In genomic region chr7:102433319-102434038, GRCh38 we compare ENCODE assay signal across 8 cellular contexts. TPM values are rescaled to one million over a fixed set of nuclear protein-coding genes. Genes with fewer than 3 reads are reported as not detected.
A peak's percentile ranks its signal among the peaks of the same experiment; 100 is the strongest.
DNase-seq lines count a peak whose midpoint lies in the region; ATAC-seq lines count a peak whose summit lies in the region.

TSS of gene ORAI2 (plus strand) at chr7:102433575. CDS start at chr7:102438957, 5,382 bp downstream.

- peak within 1 kb of the TSS; percentile 95 for H4K8ac ChIP-seq in mesenchymal stem cell (ENCODE audit: low read length)

- H2AFZ ChIP-seq in mesenchymal stem cell (ENCODE audit: low read depth, low read length): peak within 1 kb of the TSS; percentile 85

- CTCF ChIA-PET in activated CD8-positive, alpha-beta memory T cell treated with anti-CD3 and anti-CD28 coated beads for 36 hours (lab: Charles Lee): interaction anchor here (0.6 to 2.9 kb wide), 6 partner anchors 8 to 32 kb away, joined by 3 to 14 read pairs (median 4); no protein-coding TSS in a partner anchor

- H2BK15ac ChIP-seq in mesenchymal stem cell (ENCODE audit: low read depth, poor library complexity, severe bottlenecking): peak within 1 kb of the TSS; percentile 98

- H3K14ac ChIP-seq in mesenchymal stem cell (ENCODE audit: low read length in 2 of 2): peak within 1 kb of the TSS in 1 of 2 experiments; percentile 97

- WGBS in mesenchymal stem cell: 1% methylated on average over 49 of the region's 83 CpGs

- no peaks in the 10 kb centered on the region for H3K27me3 ChIP-seq in effector memory CD4-positive, alpha-beta T cell (replicated peaks; ENCODE audit: control insufficient read depth, insufficient read depth, low read length, poor library complexity, severe bottlenecking)
- H3K27me3 ChIP-seq in mesenchymal stem cell (ENCODE audit: control insufficient read depth in 1 of 2, insufficient read depth in 1 of 2, low read length in 2 of 2): no peaks in the 10 kb centered on the region

- peaks cover 4% of the 10 kb centered on the region for H3K36me3 ChIP-seq in effector memory CD4-positive, alpha-beta T cell (ENCODE audit: control insufficient read depth, insufficient read depth, low read length)
- H3K36me3 ChIP-seq in mesenchymal stem cell (ENCODE audit: control insufficient read depth in 1 of 2, insufficient read depth in 2 of 2, low read depth in 1 of 2, low read length in 2 of 2): peaks cover 7 to 19% of the 10 kb centered on the region in 2 experiments

- DNase-seq in SIG-M5 treated with dmso at 0.1 percent for 504 hours (lab: John Stamatoyannopoulos, UW; ENCODE audit: unreplicated experiment): peak; percentile 57
- DNase-seq in SIG-M5 (lab: John Stamatoyannopoulos, UW): no peak
- DNase-seq in NCI-H69 (lab: John Stamatoyannopoulos, UW): peak; percentile 95
- peak; percentile 79 to 85 (median 83) for DNase-seq in effector memory CD4-positive, alpha-beta T cell
- DNase-seq in mesenchymal stem cell: peak; percentile 72
- peak; percentile 67 for DNase-seq in stimulated activated CD8-positive, alpha-beta memory T cell treated with anti-CD3 and anti-CD28 coated beads, Interleukin-12 subunit alpha, Interleukin-12 subunit beta, amount 100 ng/mL, for 24 hours (ENCODE audit: extremely low read depth)

- H4K91ac ChIP-seq in mesenchymal stem cell (ENCODE audit: low read length): peak within 1 kb of the TSS; percentile 99

- peak within 1 kb of the TSS; percentile 77 for H3K4me2 ChIP-seq in mesenchymal stem cell (ENCODE audit: low read length, poor library complexity, severe bottlenecking)

- H2AK5ac ChIP-seq in mesenchymal stem cell (ENCODE audit: low read length, severe bottlenecking): no peak within 1 kb of the TSS

- peaks cover 19% of the 10 kb centered on the region for H3K79me1 ChIP-seq in mesenchymal stem cell (replicated peaks; ENCODE audit: low read length, poor library complexity, severe bottlenecking)

- peak within 1 kb of the TSS; percentile 88 to 98 for H3K18ac ChIP-seq in mesenchymal stem cell (ENCODE audit: low read depth in 1 of 2, low read length in 2 of 2)

- peak within 1 kb of the TSS; percentile 90 for H2BK120ac ChIP-seq in mesenchymal stem cell (ENCODE audit: low read depth, low read length)

- H3K4me3 ChIP-seq in effector memory CD4-positive, alpha-beta T cell (ENCODE audit: insufficient read depth, low read depth, low read length, poor library complexity, severe bottlenecking): peak within 1 kb of the TSS; percentile 88
- peak within 1 kb of the TSS; percentile 88 for H3K4me3 ChIP-seq in mesenchymal stem cell (ENCODE audit: insufficient read depth in 1 of 2, low read depth in 1 of 2, low read length in 2 of 2)

- peak; percentile 62 for ATAC-seq in HG03039 (IDR thresholded peaks at IDR 0.05; ENCODE audit: unreplicated experiment)

- H3K27ac ChIP-seq in effector memory CD4-positive, alpha-beta T cell (ENCODE audit: insufficient read depth, low read length, poor library complexity, severe bottlenecking): peak within 1 kb of the TSS; percentile 95
- H3K27ac ChIP-seq in mesenchymal stem cell (ENCODE audit: low read length, poor library complexity, severe bottlenecking): peak within 1 kb of the TSS; percentile 92

- peak within 1 kb of the TSS; percentile 90 for H3K9ac ChIP-seq in mesenchymal stem cell (ENCODE audit: low read length)

- H3K23ac ChIP-seq in mesenchymal stem cell (ENCODE audit: low read length in 2 of 2): peak within 1 kb of the TSS in 1 of 2 experiments; percentile 81

- H2BK12ac ChIP-seq in mesenchymal stem cell (ENCODE audit: low read length in 2 of 2): peak within 1 kb of the TSS; percentile 38 to 88

- H3K4me1 ChIP-seq in effector memory CD4-positive, alpha-beta T cell (ENCODE audit: control insufficient read depth, insufficient read depth, low read length, poor library complexity, severe bottlenecking): peaks cover 52% of the 10 kb centered on the region
- H3K4me1 ChIP-seq in mesenchymal stem cell (ENCODE audit: control insufficient read depth, insufficient read depth, low read depth, low read length): peaks cover 31% of the 10 kb centered on the region

- POLR2A ChIA-PET in activated CD8-positive, alpha-beta memory T cell treated with anti-CD3 and anti-CD28 coated beads for 36 hours (lab: Charles Lee): interaction anchor here (0.7 to 1.1 kb wide), 2 partner anchors 8 to 23 kb away, joined by 3 to 5 read pairs; no protein-coding TSS in a partner anchor

- H2BK5ac ChIP-seq in mesenchymal stem cell (ENCODE audit: low read depth, low read length, poor library complexity, severe bottlenecking): peak within 1 kb of the TSS; percentile 90

- H3K4ac ChIP-seq in mesenchymal stem cell (ENCODE audit: low read depth in 1 of 2, low read length in 2 of 2): peak within 1 kb of the TSS; percentile 92 to 97

- H3K9me3 ChIP-seq in effector memory CD4-positive, alpha-beta T cell (ENCODE audit: control insufficient read depth, low read length): no peaks in the 10 kb centered on the region
- no peaks in the 10 kb centered on the region for H3K9me3 ChIP-seq in mesenchymal stem cell (ENCODE audit: control insufficient read depth, low read length)

RNA-seq across cellular contexts. Expression of gene ORAI2, which starts in this region (rescaled TPM):
- total RNA-seq in activated CD8-positive, alpha-beta memory T cell treated with anti-CD3 and anti-CD28 coated beads for 36 hours: 10 to 100 TPM; 56.4 to 57.5 TPM
- 65.2 TPM for polyA plus RNA-seq in mesenchymal stem cell (2013, experiment 1 of 2)
- 65.3 TPM for polyA plus RNA-seq in mesenchymal stem cell (2013, experiment 2 of 2)
